20 cellular contexts compared by ENCODE assay signal in genomic region chr1:53557830-53558784, GRCh38.
DNase-seq lines count a peak whose midpoint lies in the region; ATAC-seq, FAIRE-seq and TF ChIP-seq lines count a peak whose summit lies in the region.
"Had no signal": no experiment of that assay in that cellular context is flagged by ENCODE, and none has a peak within 500 bp of the region (broad histone marks: within the 10 kb centered on the region; RNA-seq: fewer than 3 reads in every experiment).

No MANE protein-coding gene starts in this region.

- H3K27ac Mint-ChIP-seq in chondrocyte (ENCODE audit: unreplicated experiment), result no peak overlapping the region

- intact Hi-C loops in right lobe of liver (cut with DNase I) (no loop called here), HepG2 (cut with micrococcal nuclease; ENCODE audit: unreplicated experiment) (no loop called here), posterior vena cava (cut with DNase I) (no loop called here)

- H3K27me3 ChIP-seq in right lobe of liver (no peaks in the 10 kb centered on the region), HepG2 (ENCODE audit: control insufficient read depth in 1 of 2, insufficient read depth in 2 of 2, low read length in 2 of 2) (peaks cover 5 to 35% of the 10 kb centered on the region in 2 experiments; a peak in 3 of 5 replicates)
- H3K27me3 ChIP-seq: pancreas had no signal

- no TSS peak for BruUV-seq in HepG2 (replicated peaks; lab: Mats Ljungman, UMichigan)

- H3K27me3 Mint-ChIP-seq in chondrocyte (ENCODE audit: low read depth), result no peaks in the 10 kb centered on the region

- H3K36me3 ChIP-seq in right lobe of liver (no peaks in the 10 kb centered on the region), HepG2 (replicated peaks in 1 of 2; ENCODE audit: control insufficient read depth in 1 of 2, insufficient read depth in 2 of 2, low read length in 2 of 2) (no peaks in the 10 kb centered on the region)
- H3K36me3 ChIP-seq: pancreas had no signal

- CTCF ChIA-PET in HepG2 (lab: Yijun Ruan, JAX; ENCODE audit: low intra/inter-chr PET ratio, low total read pairs), result no interaction called here

- H3K4me3 ChIP-seq in right lobe of liver (no peak overlapping the region), HepG2 (replicated peaks in 1 of 3; ENCODE audit: insufficient read depth in 1 of 3, low read depth in 2 of 3, low read length in 3 of 3) (no peak overlapping the region)
- H3K4me3 ChIP-seq: pancreas had no signal

- TF ChIP-seq POLR2A in right lobe of liver (IDR thresholded peaks at IDR 0.05), result no peak
- no peak for TF ChIP-seq POLR2A in HepG2 (IDR thresholded peaks at IDR 0.05; ENCODE audit: insufficient read depth in 1 of 2, low read depth in 2 of 2, low read length in 2 of 2)

- TF ChIP-seq EP300 in HepG2 (IDR thresholded peaks at IDR 0.05; ENCODE audit: low read depth in 2 of 2, low read length in 2 of 2), result no peak
- no peak for TF ChIP-seq EP300 in HepG2 (CRISPR knock-in tag; IDR thresholded peaks at IDR 0.05; ENCODE audit: borderline replicate concordance)

- WGBS in right lobe of liver (ENCODE audit: insufficient coverage, low coverage, low lambda C conversion rate, missing lambda C conversion rate), result 74% methylated on average over 7 of the region's 12 CpGs
- 31% methylated on average over 10 of the region's 12 CpGs for WGBS in HepG2 (ENCODE audit: low lambda C conversion rate)

- no peak overlapping the region for H3K27ac ChIP-seq in right lobe of liver
- H3K27ac ChIP-seq in HepG2 (ENCODE audit: extremely low read length, insufficient read depth, low read length), result no peak overlapping the region
- no peak overlapping the region for H3K27ac ChIP-seq in substantia nigra (ENCODE audit: low read depth, low read length, poor library complexity, severe bottlenecking)
- H3K27ac ChIP-seq: pancreas had no signal

- no peaks in the 10 kb centered on the region for H3K4me1 ChIP-seq in right lobe of liver
- H3K4me1 ChIP-seq in HepG2 (ENCODE audit: insufficient read depth, low read length), result no peaks in the 10 kb centered on the region
- H3K4me1 ChIP-seq: pancreas had no signal

- TF ChIP-seq CTCF in right lobe of liver (IDR thresholded peaks at IDR 0.05), result no peak
- TF ChIP-seq CTCF in HepG2 (CRISPR knock-in tag; IDR thresholded peaks at IDR 0.05), result no peak
- TF ChIP-seq CTCF in chondrocyte (IDR thresholded peaks at IDR 0.05), result no peak

- no peaks in the 10 kb centered on the region for H3K79me2 ChIP-seq in HepG2 (ENCODE audit: insufficient read depth, low read length)

- H3K9me3 Mint-ChIP-seq in chondrocyte (ENCODE audit: low read depth), result no peaks in the 10 kb centered on the region
- H3K9me3 Mint-ChIP-seq: CD4-positive, alpha-beta memory T cell; naive thymus-derived CD8-positive, alpha-beta T cell had no signal

- POLR2A ChIA-PET in HepG2 (lab: Yijun Ruan, JAX), result no interaction called here

- peaks cover 28% of the 10 kb centered on the region for H3K4me1 Mint-ChIP-seq in chondrocyte (ENCODE audit: low read depth)

- no peaks in the 10 kb centered on the region for H4K20me1 ChIP-seq in HepG2 (ENCODE audit: insufficient read depth, low read length)

- H3K9ac ChIP-seq in HepG2 (ENCODE audit: insufficient read depth, low read depth, low read length), result no peak overlapping the region

- TF ChIP-seq RAD21 in HepG2 (CRISPR knock-in tag; IDR thresholded peaks at IDR 0.05), result no peak

- no peak overlapping the region for H2AFZ ChIP-seq in HepG2 (ENCODE audit: low read length)

- DNase-seq in right lobe of liver (peak in 2 of 3 donors; percentile 5 to 28), HepG2 (ENCODE audit: low spot score) (no peak), chondrocyte (ENCODE audit: low spot score) (peak; percentile 55), posterior vena cava (ENCODE audit: low spot score) (peak; percentile 59), T-helper 1 cell (no peak), substantia nigra (lab: John Stamatoyannopoulos, UW) (no peak), HUDEP-2 (lab: John Stamatoyannopoulos, UW; ENCODE audit: unreplicated experiment in 76 of 76) (no peak)
- DNase-seq: activated CD4-positive, alpha-beta T cell treated with anti-CD3 and anti-CD28 coated beads, Interleukin-2, amount 50 U/mL, for 1 hour; CD4-positive, alpha-beta memory T cell; cortex of kidney; DMS 273 treated with DMSO at 0.1 percent for 48 hours; NCI-H1092 treated with DMSO at 0.1 percent for 48 hours; NCI-H2029; NCI-H226; NCI-H82; SHP77 treated with DMSO at 0.1 percent for 48 hours had no signal

- H3K4me3 Mint-ChIP-seq in chondrocyte (ENCODE audit: unreplicated experiment), result no peak overlapping the region
- H3K4me3 Mint-ChIP-seq: CD4-positive, alpha-beta memory T cell; naive thymus-derived CD8-positive, alpha-beta T cell had no signal

- FAIRE-seq in HepG2 (lab: Jason Lieb, UNC), result no peak
- FAIRE-seq: H54, pancreas had no signal

- H3K36me3 Mint-ChIP-seq in chondrocyte (ENCODE audit: low read depth), result peaks cover 1% of the 10 kb centered on the region
- H3K36me3 Mint-ChIP-seq: CD4-positive, alpha-beta memory T cell; naive thymus-derived CD8-positive, alpha-beta T cell had no signal

- H3K9me3 ChIP-seq in right lobe of liver, result no peaks in the 10 kb centered on the region
- H3K9me3 ChIP-seq in HepG2 (ENCODE audit: low read length), result no peaks in the 10 kb centered on the region
- H3K9me3 ChIP-seq: pancreas had no signal

- H3K4me2 ChIP-seq in HepG2 (ENCODE audit: low read depth, low read length), result no peak overlapping the region

- no peak for ATAC-seq in right lobe of liver
- no peak for ATAC-seq in HepG2
- ATAC-seq: left lobe of liver; naive thymus-derived CD8-positive, alpha-beta T cell; pancreas had no signal

- in situ Hi-C loops in HepG2 (cut with HindIII; ENCODE audit: extremely low pct_ligation_motif_present, low pct_unique_long_range_greater_than_20kb), result no loop called here

TF ChIP-seq in HepG2, 621 proteins besides CTCF, POLR2A, EP300 and RAD21:
- no peak for TF ChIP-seq SNAPC5 (CRISPR knock-in tag; IDR thresholded peaks at IDR 0.05; ENCODE audit: borderline replicate concordance)
- no peak for TF ChIP-seq ZFP82 (CRISPR knock-in tag; IDR thresholded peaks at IDR 0.05; ENCODE audit: borderline replicate concordance)
- no peak for TF ChIP-seq ZMYM4 (CRISPR knock-in tag; IDR thresholded peaks at IDR 0.05)
- TF ChIP-seq TBX3 (IDR thresholded peaks at IDR 0.05; ENCODE audit: borderline replicate concordance), result no peak
- no peak for TF ChIP-seq KLF9 (CRISPR knock-in tag; IDR thresholded peaks at IDR 0.05; ENCODE audit: low read depth)
- no peak for TF ChIP-seq FOXM1 (CRISPR knock-in tag; IDR thresholded peaks at IDR 0.05)
- TF ChIP-seq ZNF775 (CRISPR knock-in tag; IDR thresholded peaks at IDR 0.05; ENCODE audit: borderline replicate concordance), result no peak
- TF ChIP-seq IKZF1 (IDR thresholded peaks at IDR 0.05), result no peak
- TF ChIP-seq E2F5 (CRISPR knock-in tag; conservative IDR thresholded peaks at IDR 0.05), result no peak
- no peak for TF ChIP-seq MXD4 (CRISPR knock-in tag; IDR thresholded peaks at IDR 0.05)
- no peak for TF ChIP-seq ZNF17 (CRISPR knock-in tag; IDR thresholded peaks at IDR 0.05)
- no peak for TF ChIP-seq ZNF589 (CRISPR knock-in tag; conservative IDR thresholded peaks at IDR 0.05)
- no peak for TF ChIP-seq POLR2G (IDR thresholded peaks at IDR 0.05; ENCODE audit: low read depth, low read length)

Comparison
In these comparisons a context has a peak if more than half of its experiments do, and no peak if none do; other contexts are left out.
1. DNase-seq: peak in right lobe of liver (2 of 3), chondrocyte (single experiment) and posterior vena cava (single experiment); none in HepG2 (single experiment), T-helper 1 cell (0 of 5), substantia nigra (0 of 49) and HUDEP-2 (0 of 76).